In the genomic region with DNA sequence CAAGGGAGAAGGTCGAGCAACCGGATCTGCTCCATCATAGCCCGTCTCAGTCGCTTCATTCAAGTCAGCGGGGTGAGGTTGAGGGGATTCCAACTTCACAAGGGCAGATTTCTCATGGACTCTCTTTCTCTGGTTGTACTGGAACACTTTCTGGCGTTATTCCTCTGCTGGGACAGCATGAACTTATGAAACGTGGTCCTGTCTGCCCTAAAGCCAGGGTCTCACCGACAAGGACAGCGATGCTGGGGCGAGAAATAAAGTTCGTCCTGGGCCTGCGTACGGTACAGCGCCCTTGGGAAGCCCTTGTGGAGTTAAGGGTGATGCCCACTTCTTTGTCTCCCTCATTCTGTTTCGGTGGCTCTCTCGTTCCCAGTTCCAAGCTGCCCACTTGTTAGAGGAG, we compare ENCODE assay signal across 11 cellular contexts. TPM values are rescaled to one million over a fixed set of nuclear protein-coding genes. Genes with fewer than 3 reads are reported as not detected.
DNase-seq lines count a peak whose midpoint lies in the region; ATAC-seq and TF ChIP-seq lines count a peak whose summit lies in the region.
"Had no signal": no experiment of that assay in that cellular context is flagged by ENCODE, and none has a peak within 500 bp of the region (broad histone marks: within the 10 kb centered on the region; RNA-seq: fewer than 3 reads in every experiment).

No MANE protein-coding gene starts in this region.

- peak overlapping the region; percentile 76 for H3K27ac ChIP-seq in KOPT-K1 (ENCODE audit: low read depth, low read length, poor library complexity, severe bottlenecking)
- H3K27ac ChIP-seq in duodenal mucosa (ENCODE audit: low read depth, low read length) = no peak overlapping the region
- peak overlapping the region; percentile 89 for H3K27ac ChIP-seq in neutrophil
- H3K27ac ChIP-seq in right atrium auricular region = no peak overlapping the region

- DNase-seq in NCI-H1092 (lab: John Stamatoyannopoulos, UW) = no peak
- DNase-seq in right atrium auricular region (ENCODE audit: low spot score) = no peak
- no peak for DNase-seq in Right ventricle myocardium inferior (ENCODE audit: missing footprints)
- DNase-seq: central memory CD4-positive, alpha-beta T cell; NCI-H2107 had no signal

- intact Hi-C loops in Right ventricle myocardium inferior (cut with DNase I) = no loop called here

- H3K27me3 ChIP-seq in duodenal mucosa (ENCODE audit: control insufficient read depth in 1 of 2, insufficient read depth in 2 of 2, low read length in 2 of 2) = no peaks in the 10 kb centered on the region
- no peaks in the 10 kb centered on the region for H3K27me3 ChIP-seq in neutrophil
- H3K27me3 ChIP-seq in right atrium auricular region = no peaks in the 10 kb centered on the region
- H3K27me3 ChIP-seq: spleen had no signal

- H3K4me1 ChIP-seq in ES-I3 (ENCODE audit: insufficient read depth, low read length) (peaks cover 7% of the 10 kb centered on the region; the same call in 1 of the 2 replicates), duodenal mucosa (ENCODE audit: control insufficient read depth in 1 of 2, insufficient read depth in 2 of 2, low read length in 2 of 2) (peaks cover 29 to 33% of the 10 kb centered on the region in 2 donors), neutrophil (ENCODE audit: control insufficient read depth in 1 of 2, insufficient read depth in 1 of 2, low read depth in 1 of 2, low read length in 1 of 2) (peaks cover 43 to 52% of the 10 kb centered on the region in 2 experiments), right atrium auricular region (peaks cover 0 to 28% of the 10 kb centered on the region in 2 donors)

- H3K9ac ChIP-seq in ES-I3 (ENCODE audit: low read depth, low read length) = peak overlapping the region; percentile 90
- peak overlapping the region in 1 of 2 donors; percentile 56 for H3K9ac ChIP-seq in duodenal mucosa (ENCODE audit: low read depth in 1 of 2, low read length in 2 of 2)

- ATAC-seq in HG03045 (IDR thresholded peaks at IDR 0.05; ENCODE audit: unreplicated experiment) = no peak
- ATAC-seq in Right ventricle myocardium inferior = no peak

- H3K9me3 ChIP-seq in ES-I3 (ENCODE audit: control insufficient read depth, insufficient read depth, low read length) (no peaks in the 10 kb centered on the region), KOPT-K1 (ENCODE audit: insufficient read depth, low read length, poor library complexity, severe bottlenecking) (no peaks in the 10 kb centered on the region), duodenal mucosa (ENCODE audit: control insufficient read depth in 1 of 2, low read length in 2 of 2) (no peaks in the 10 kb centered on the region), neutrophil (no peaks in the 10 kb centered on the region), right atrium auricular region (no peaks in the 10 kb centered on the region)
- H3K9me3 ChIP-seq: spleen had no signal

- peaks cover 8% of the 10 kb centered on the region for H3K36me3 ChIP-seq in ES-I3 (ENCODE audit: insufficient read depth, low read length)
- peaks cover 7% of the 10 kb centered on the region; the same call in 1 of the 2 replicates for H3K36me3 ChIP-seq in KOPT-K1 (ENCODE audit: insufficient read depth, low read length)
- H3K36me3 ChIP-seq in duodenal mucosa (ENCODE audit: control insufficient read depth in 1 of 2, insufficient read depth in 2 of 2, low read length in 2 of 2) = no peaks in the 10 kb centered on the region
- no peaks in the 10 kb centered on the region for H3K36me3 ChIP-seq in neutrophil
- no peaks in the 10 kb centered on the region for H3K36me3 ChIP-seq in right atrium auricular region

- TF ChIP-seq CTCF in neutrophil (IDR thresholded peaks at IDR 0.05) (no peak), right atrium auricular region (IDR thresholded peaks at IDR 0.05) (no peak)

- H3K4me3 ChIP-seq in duodenal mucosa (ENCODE audit: low read depth in 1 of 2, low read length in 2 of 2) (peak overlapping the region; percentile 85 to 96), neutrophil (ENCODE audit: low read depth in 1 of 2, low read length in 1 of 2) (peak overlapping the region; percentile 90 to 93), right atrium auricular region (no peak overlapping the region)

RNA-seq across cellular contexts. Expression of a gene that starts 1.3 kb away (rescaled TPM):
- total RNA-seq in right atrium auricular region (1 to 10 TPM in 1 of 2 donors, under 1 TPM in 1; 0.89 to 2.4 TPM), Right ventricle myocardium inferior (1.5 TPM)

RNA-seq across cellular contexts. Expression of a gene that starts 9.3 kb away (rescaled TPM):
- total RNA-seq in right atrium auricular region = not detected
- not detected for total RNA-seq in Right ventricle myocardium inferior

Comparison
In these comparisons a context has a peak if more than half of its experiments do, and no peak if none do; other contexts are left out.
1. H3K27ac ChIP-seq: peak in KOPT-K1 (single experiment) and neutrophil (single experiment); none in duodenal mucosa (single experiment) and right atrium auricular region (0 of 2).
2. H3K4me3 ChIP-seq: peak in duodenal mucosa (2 of 2) and neutrophil (2 of 2); none in right atrium auricular region (0 of 2).